8 cellular contexts compared by ENCODE assay signal in genomic region chr16:1057252-1057932, GRCh38. TPM values are rescaled to one million over a fixed set of nuclear protein-coding genes. Genes with fewer than 3 reads are reported as not detected.
A peak's percentile ranks its signal among the peaks of the same experiment; 100 is the strongest.
DNase-seq lines count a peak whose midpoint lies in the region; TF ChIP-seq lines count a peak whose summit lies in the region.

No MANE protein-coding gene starts in this region.

- peak; percentile 79 for TF ChIP-seq CTCF in AG09309 (IDR thresholded peaks at IDR 0.05; ENCODE audit: control insufficient read depth, insufficient read depth, low read depth, low read length, missing control alignments)

- DNase-seq in AG09309 (ENCODE audit: low read depth) = no peak
- DNase-seq in HUDEP-2 (lab: John Stamatoyannopoulos, UW; ENCODE audit: unreplicated experiment in 76 of 76) = peak in 44 of 76 experiments; percentile 0 to 67 (median 31)
- DNase-seq in activated CD8-positive, alpha-beta memory T cell treated with anti-CD3 and anti-CD28 coated beads for 1 hour (ENCODE audit: extremely low read depth in 1 of 2, low read depth in 1 of 2) = peak; percentile 16 to 69
- peak; percentile 31 to 67 for DNase-seq in erythroblast (lab: John Stamatoyannopoulos, UW)
- DNase-seq in retina = peak; percentile 76
- no peak for DNase-seq in OCI-M1 (lab: John Stamatoyannopoulos, UW)
- no peak for DNase-seq in G401 (ENCODE audit: low spot score)
- no peak for DNase-seq in islet precursor cell

- in situ Hi-C loops in G401 (cut with HindIII; ENCODE audit: low sequenced_read_pairs) = no loop called here

- H3K4me3 ChIP-seq in AG09309 (ENCODE audit: control insufficient read depth, low read depth, low read length) = no peak overlapping the region

- no peak for TF ChIP-seq POLR2A in erythroblast (IDR thresholded peaks at IDR 0.05; ENCODE audit: low read length)

RNA-seq across cellular contexts. Expression of gene SSTR5, which starts 15.2 kb away (rescaled TPM):
- not detected in 2 replicates for total RNA-seq in G401 (2014; rRNA removed; shearing (Covaris generic))

RNA-seq across cellular contexts. Expression of gene C1QTNF8, which starts 38.7 kb away (rescaled TPM):
- total RNA-seq in G401 (2014; rRNA removed; shearing (Covaris generic)) = 1.5 and 2.6 TPM in 2 replicates

Comparison
In these comparisons a context has a peak if more than half of its experiments do, and no peak if none do; other contexts are left out.
1. DNase-seq: peak in HUDEP-2 (44 of 76), activated CD8-positive, alpha-beta memory T cell treated with anti-CD3 and anti-CD28 coated beads for 1 hour (2 of 2), erythroblast (2 of 2) and retina (single experiment); none in AG09309 (single experiment), OCI-M1 (single experiment), G401 (single experiment) and islet precursor cell (single experiment).